6 cellular contexts compared by ENCODE assay signal in genomic region chr6:94622784-94623183, GRCh38.
"Had no signal": no experiment of that assay in that cellular context is flagged by ENCODE, and none has a peak within 500 bp of the region (broad histone marks: within the 10 kb centered on the region; RNA-seq: fewer than 3 reads in every experiment).

No MANE protein-coding gene starts in this region.

- ATAC-seq: GM23338 had no signal

- H3K36me3 ChIP-seq: HAP-1 had no signal

- FAIRE-seq: HTR-8/SVneo had no signal

- DNase-seq: H7, KBM-7 had no signal

- H3K27ac ChIP-seq: KMS-11 had no signal

- H3K4me3 ChIP-seq: GM23338, HAP-1 had no signal

- H3K9me3 ChIP-seq: HAP-1 had no signal

- H2AFZ ChIP-seq: GM23338 had no signal

- H3K4me2 ChIP-seq: GM23338, KMS-11 had no signal

- H3K9me3 Mint-ChIP-seq: GM23338 had no signal

- H3K4me1 ChIP-seq: HAP-1 had no signal

- H3K9ac ChIP-seq: KMS-11 had no signal

- H3K4me3 Mint-ChIP-seq: GM23338 had no signal

- H3K27ac Mint-ChIP-seq: GM23338 had no signal
